10 cellular contexts compared by ENCODE assay signal in genomic region chr1:116855788-116856187, GRCh38. TPM values are rescaled to one million over a fixed set of nuclear protein-coding genes. Genes with fewer than 3 reads are reported as not detected.
DNase-seq lines count a peak whose midpoint lies in the region; ATAC-seq and TF ChIP-seq lines count a peak whose summit lies in the region.
"Had no signal": no experiment of that assay in that cellular context is flagged by ENCODE, and none has a peak within 500 bp of the region (broad histone marks: within the 10 kb centered on the region; RNA-seq: fewer than 3 reads in every experiment).

No MANE protein-coding gene starts in this region.

- peak overlapping the region; percentile 13 to 41 for H3K27ac ChIP-seq in breast epithelium
- H3K27ac ChIP-seq in mammary epithelial cell (ENCODE audit: insufficient read depth, low read depth, low read length): no peak overlapping the region
- H3K27ac ChIP-seq in substantia nigra (ENCODE audit: low read depth, low read length, poor library complexity, severe bottlenecking): no peak overlapping the region
- H3K27ac ChIP-seq: epithelial cell of prostate had no signal

- no peak for TF ChIP-seq CTCF in breast epithelium (IDR thresholded peaks at IDR 0.05)
- TF ChIP-seq CTCF in mammary epithelial cell (conservative IDR thresholded peaks at IDR 0.05 in 1 of 2, IDR thresholded peaks at IDR 0.05 in 1 of 2; ENCODE audit: extremely low read depth in 1 of 2, insufficient read depth in 1 of 2, low read depth in 1 of 2, low read length in 2 of 2): no peak

- no peak overlapping the region for H3K4me3 Mint-ChIP-seq in activated CD4-positive, alpha-beta T cell treated with anti-CD3 and anti-CD28 coated beads for 36 hours

- BruUV-seq in mammary epithelial cell (replicated peaks; lab: Mats Ljungman, UMichigan): no TSS peak

- in situ Hi-C loops in mammary epithelial cell (cut with MboI; ENCODE audit: low sequenced_read_pairs in 2 of 2): loop anchor here in 1 of 2 donors (10.0 kb wide), 1 partner anchor 199 kb away; no protein-coding TSS in a partner anchor

- no peaks in the 10 kb centered on the region for H3K27me3 Mint-ChIP-seq in activated CD4-positive, alpha-beta T cell treated with anti-CD3 and anti-CD28 coated beads for 36 hours

- TF ChIP-seq POLR2A in breast epithelium (IDR thresholded peaks at IDR 0.05): no peak

- intact Hi-C loops in breast epithelium (cut with DNase I; ENCODE audit: low total_unique reads): no loop called here
- intact Hi-C loops in mammary epithelial cell (cut with micrococcal nuclease): loop anchor here (2.0 to 10.0 kb wide), 3 partner anchors 23 to 269 kb away; partner anchors contain the start of gene TRIM45
- intact Hi-C loops in activated CD4-positive, alpha-beta T cell treated with anti-CD3 and anti-CD28 coated beads for 36 hours (cut with DNase I, micrococcal nuclease): loop anchor here in 1 of 2 experiments (10.0 kb wide), 1 partner anchor 199 kb away; no protein-coding TSS in a partner anchor

- H3K9ac ChIP-seq in mammary epithelial cell (ENCODE audit: insufficient read depth, low read length): no peak overlapping the region

- H3K27ac Mint-ChIP-seq in activated CD4-positive, alpha-beta T cell treated with anti-CD3 and anti-CD28 coated beads for 36 hours: no peak overlapping the region

- H3K36me3 ChIP-seq in breast epithelium (no peaks in the 10 kb centered on the region), mammary epithelial cell (ENCODE audit: insufficient read depth, low read length) (no peaks in the 10 kb centered on the region)

- H3K27me3 ChIP-seq in breast epithelium (no peaks in the 10 kb centered on the region), mammary epithelial cell (ENCODE audit: insufficient read depth, low read length) (no peaks in the 10 kb centered on the region)

- H3K36me3 Mint-ChIP-seq in activated CD4-positive, alpha-beta T cell treated with anti-CD3 and anti-CD28 coated beads for 36 hours (ENCODE audit: low read depth): no peaks in the 10 kb centered on the region

- no peaks in the 10 kb centered on the region for H3K9me3 ChIP-seq in breast epithelium
- H3K9me3 ChIP-seq in mammary epithelial cell (replicated peaks; ENCODE audit: insufficient read depth, low read length): no peaks in the 10 kb centered on the region

- no peaks in the 10 kb centered on the region for H3K79me2 ChIP-seq in mammary epithelial cell (ENCODE audit: insufficient read depth, low read length)

- dilution Hi-C loops in mammary epithelial cell (cut with HindIII; ENCODE audit: low sequenced_read_pairs): no loop called here

- POLR2A ChIA-PET in activated CD4-positive, alpha-beta T cell treated with anti-CD3 and anti-CD28 coated beads for 36 hours (lab: Charles Lee): no interaction called here

- H3K4me1 ChIP-seq in breast epithelium (no peaks in the 10 kb centered on the region), mammary epithelial cell (ENCODE audit: insufficient read depth, low read length) (peaks cover 26% of the 10 kb centered on the region)

- CTCF ChIA-PET in mammary epithelial cell (lab: Charles Lee; ENCODE audit: low non-redundant PET): no interaction called here
- CTCF ChIA-PET in activated CD4-positive, alpha-beta T cell treated with anti-CD3 and anti-CD28 coated beads for 36 hours (lab: Charles Lee): interaction anchor here (0.6 to 1.1 kb wide), 6 partner anchors 10 to 202 kb away, joined by 3 to 4 read pairs (median 4); no protein-coding TSS in a partner anchor

- H2AFZ ChIP-seq in mammary epithelial cell (ENCODE audit: low read depth, low read length): no peak overlapping the region

- H4K20me1 ChIP-seq in mammary epithelial cell (ENCODE audit: insufficient read depth, low read length): no peaks in the 10 kb centered on the region

- peaks cover 2% of the 10 kb centered on the region for H3K9me3 Mint-ChIP-seq in activated CD4-positive, alpha-beta T cell treated with anti-CD3 and anti-CD28 coated beads for 36 hours (ENCODE audit: low read depth)

- H3K4me3 ChIP-seq in breast epithelium: no peak overlapping the region
- no peak overlapping the region for H3K4me3 ChIP-seq in mammary epithelial cell (replicated peaks in 1 of 3; ENCODE audit: insufficient read depth in 1 of 3, low read depth in 2 of 3, low read length in 3 of 3)

- WGBS in mammary epithelial cell (ENCODE audit: low coverage, missing lambda C conversion rate): 95% methylated on average over 3 of the region's 3 CpGs

- peaks cover 23% of the 10 kb centered on the region for H3K4me1 Mint-ChIP-seq in activated CD4-positive, alpha-beta T cell treated with anti-CD3 and anti-CD28 coated beads for 36 hours

- no peak for ATAC-seq in activated CD4-positive, alpha-beta T cell treated with anti-CD3 and anti-CD28 coated beads for 36 hours

- no peak overlapping the region for H3K4me2 ChIP-seq in mammary epithelial cell (ENCODE audit: insufficient read depth, low read depth, low read length)

- DNase-seq in breast epithelium (ENCODE audit: low spot score in 2 of 2) (no peak), mammary epithelial cell (no peak), NCI-H69 (lab: John Stamatoyannopoulos, UW) (peak; percentile 86), fibroblast of peridontal ligament (ENCODE audit: extremely low read depth) (peak; percentile 75), mucosa of gallbladder (ENCODE audit: low spot score) (no peak), substantia nigra (lab: John Stamatoyannopoulos, UW) (no peak)
- DNase-seq in stimulated activated naive CD4-positive, alpha-beta T cell (lab: John Stamatoyannopoulos, UW): no peak
- DNase-seq in activated CD4-positive, alpha-beta T cell treated with anti-CD3 and anti-CD28 coated beads for 36 hours: no peak
- DNase-seq: T1000 had no signal

RNA-seq across cellular contexts. Expression of gene PTGFRN, which starts 53.9 kb away (rescaled TPM):
- total RNA-seq in breast epithelium: 10 to 100 TPM; 10.6 to 30.8 (median 24.3) TPM
- 100 to 1,000 TPM; 143 to 150 TPM for total RNA-seq in mammary epithelial cell
- 79.4 TPM for polyA plus RNA-seq in mammary epithelial cell
- polyA minus RNA-seq in mammary epithelial cell: 147 TPM
- 93.6 TPM for total RNA-seq in mucosa of gallbladder
- total RNA-seq in activated CD4-positive, alpha-beta T cell treated with anti-CD3 and anti-CD28 coated beads for 36 hours: 10 to 100 TPM; 11.6 to 11.8 TPM

Comparison
In these comparisons a context has a peak if more than half of its experiments do, and no peak if none do; other contexts are left out.
1. H3K27ac ChIP-seq: peak in breast epithelium (2 of 2); none in mammary epithelial cell (single experiment) and substantia nigra (single experiment).
2. DNase-seq: peak in NCI-H69 (single experiment) and fibroblast of peridontal ligament (single experiment); none in breast epithelium (0 of 2), mammary epithelial cell (single experiment), stimulated activated naive CD4-positive, alpha-beta T cell (0 of 6), mucosa of gallbladder (single experiment), activated CD4-positive, alpha-beta T cell treated with anti-CD3 and anti-CD28 coated beads for 36 hours (single experiment) and substantia nigra (0 of 49).